ENCODE assay signal across 8 cellular contexts in the genomic region with DNA sequence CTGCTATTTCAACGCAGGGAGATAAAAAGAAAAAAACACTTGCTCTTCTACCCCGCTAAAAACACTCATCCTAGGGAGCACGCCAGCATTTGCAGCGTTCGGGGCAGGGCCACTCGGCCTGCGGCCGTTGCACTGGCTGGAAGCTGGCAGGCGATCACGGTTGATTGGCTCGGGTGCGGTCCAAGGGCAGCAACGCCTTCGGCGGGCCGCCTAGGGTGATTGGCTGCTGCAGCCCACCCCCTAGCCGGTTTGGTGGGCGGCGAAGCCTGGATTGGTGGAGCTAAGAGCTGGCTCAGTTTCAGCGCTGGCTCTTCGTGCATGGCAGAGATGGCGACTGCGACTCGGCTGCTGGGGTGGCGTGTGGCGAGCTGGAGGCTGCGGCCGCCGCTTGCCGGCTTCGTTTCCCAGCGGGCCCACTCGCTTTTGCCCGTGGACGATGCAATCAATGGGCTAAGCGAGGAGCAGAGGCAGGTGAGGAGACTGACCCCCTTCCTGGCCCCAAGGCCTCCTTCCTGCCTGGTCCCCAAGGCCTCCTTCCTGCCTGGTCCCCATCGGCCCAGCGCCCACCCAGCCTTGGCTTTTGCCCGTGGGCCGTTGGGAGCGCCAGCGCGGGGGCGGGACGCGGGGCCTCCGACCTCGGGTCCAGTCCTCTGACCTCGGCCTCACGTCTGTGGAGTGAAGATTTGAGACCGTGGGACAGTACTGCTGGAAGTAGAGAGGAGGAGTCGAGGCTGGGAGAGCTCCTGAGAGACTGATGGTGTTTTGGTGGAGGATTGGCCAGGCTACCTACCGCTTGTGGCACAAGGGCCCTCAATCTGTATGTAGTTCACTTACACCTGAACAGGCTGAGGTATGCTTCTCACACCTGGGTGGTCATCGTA. TPM values are rescaled to one million over a fixed set of nuclear protein-coding genes. Genes with fewer than 3 reads are reported as not detected.
DNase-seq lines count a peak whose midpoint lies in the region; ATAC-seq and TF ChIP-seq lines count a peak whose summit lies in the region.

IVD (plus strand) TSS at position 295 of the 881 bp plus-strand sequence; CDS start at position 328, 33 bp downstream.

- H4K20me1 ChIP-seq in PC-9 (ENCODE audit: insufficient read depth), result no peaks in the 10 kb centered on the region

- DNase-seq in DMS 273 treated with DMSO at 0.1 percent for 48 hours (lab: John Stamatoyannopoulos, UW) (peak; percentile 81), PC-9 (peak; percentile 85 to 96), epithelial cell of proximal tubule (ENCODE audit: low read depth) (peak; percentile 46), mucosa of gallbladder (ENCODE audit: low spot score) (peak; percentile 97)
- DNase-seq in activated T-cell treated with anti-CD3 and anti-CD28 coated beads, Interleukin-2, amount 50 U/mL, for 1 hour, result peak; percentile 86
- DNase-seq in stimulated activated CD8-positive, alpha-beta memory T cell treated with anti-CD3 and anti-CD28 coated beads, Interleukin-4, amount 100 ng/mL, for 4 hours (ENCODE audit: low read depth in 2 of 2, low spot score in 1 of 2), result peak; percentile 65 to 79

- TF ChIP-seq CTCF in PC-9 (conservative IDR thresholded peaks at IDR 0.05), result no peak
- no peak for TF ChIP-seq CTCF in epithelial cell of proximal tubule (conservative IDR thresholded peaks at IDR 0.05; ENCODE audit: low read depth, low read length)

- H3K9me2 ChIP-seq in PC-9 (ENCODE audit: insufficient read depth), result no peaks in the 10 kb centered on the region

- no peak for TF ChIP-seq EP300 in Ishikawa (IDR thresholded peaks at IDR 0.05; ENCODE audit: borderline replicate concordance)

- H3K36me3 ChIP-seq in PC-9 (ENCODE audit: low read depth), result peaks cover 3% of the 10 kb centered on the region; the same call in 1 of the 2 replicates

- POLR2A ChIA-PET in PC-9 (lab: Charles Lee; ENCODE audit: unreplicated experiment), result interaction anchor here (0.6 to 0.7 kb wide), 2 partner anchors 22 to 167 kb away, joined by 4 to 13 read pairs; no protein-coding TSS in a partner anchor

- BruUV-seq in PC-9 (replicated peaks; lab: Mats Ljungman, UMichigan), result TSS peak; percentile 56

- CTCF ChIA-PET in PC-9 (lab: Charles Lee), result interaction anchor here (0.5 to 0.7 kb wide), 2 partner anchors 117 to 436 kb away, joined by 3 read pairs; no protein-coding TSS in a partner anchor

- peak within 1 kb of the TSS; percentile 92 for H3K4me2 ChIP-seq in PC-9

- no peaks in the 10 kb centered on the region for H3K27me3 ChIP-seq in PC-9 (ENCODE audit: insufficient read depth, low read depth)

- peaks cover 10% of the 10 kb centered on the region for H3F3A ChIP-seq in PC-9 (ENCODE audit: insufficient read depth, low read depth)

- ATAC-seq in GM21576 (IDR thresholded peaks at IDR 0.05; ENCODE audit: unreplicated experiment), result peak; percentile 72

- H3K4me3 ChIP-seq in PC-9, result peak within 1 kb of the TSS; percentile 96
- H3K4me3 ChIP-seq in epithelial cell of proximal tubule (ENCODE audit: low read depth, low read length), result peak within 1 kb of the TSS; percentile 99

- TF ChIP-seq RAD21 in Ishikawa (IDR thresholded peaks at IDR 0.05; ENCODE audit: low read depth), result no peak

- H3K27ac ChIP-seq in PC-9, result peak within 1 kb of the TSS; percentile 80

- peaks cover 19% of the 10 kb centered on the region for H3K4me1 ChIP-seq in PC-9 (replicated peaks; ENCODE audit: insufficient read depth)

- H2AFZ ChIP-seq in PC-9, result peak within 1 kb of the TSS; percentile 90

- intact Hi-C loops in PC-9 (cut with micrococcal nuclease; ENCODE audit: unreplicated experiment), result no loop called here

- no peaks in the 10 kb centered on the region for H3K9me3 ChIP-seq in PC-9 (ENCODE audit: insufficient read depth, low read depth)

- peaks cover 28% of the 10 kb centered on the region for H3K79me2 ChIP-seq in PC-9 (ENCODE audit: low read depth)

TF ChIP-seq in Ishikawa, 13 proteins besides CTCF, POLR2A, EP300 and RAD21:
- TF ChIP-seq ZBTB7A (IDR thresholded peaks at IDR 0.05; ENCODE audit: low read depth), result no peak
- TF ChIP-seq MAX (IDR thresholded peaks at IDR 0.05), result peak; percentile 75
- TF ChIP-seq TEAD4 (IDR thresholded peaks at IDR 0.05), result no peak
- TF ChIP-seq TCF12 (IDR thresholded peaks at IDR 0.05; ENCODE audit: low read depth), result 0 out of 2 replicates have a peak, but pooled peaks have one; percentile 35
- TF ChIP-seq NFIC (IDR thresholded peaks at IDR 0.05), result peak; percentile 67
- TF ChIP-seq USF1 (IDR thresholded peaks at IDR 0.05), result no peak
- TF ChIP-seq REST (IDR thresholded peaks at IDR 0.05; ENCODE audit: low read depth), result no peak
- no peak for TF ChIP-seq CEBPB (IDR thresholded peaks at IDR 0.05)
- TF ChIP-seq TAF1 (IDR thresholded peaks at IDR 0.05; ENCODE audit: low read depth), result peak; percentile 95
- TF ChIP-seq EGR1 (IDR thresholded peaks at IDR 0.05), result peak; percentile 42; the same call in 1 of the 2 replicates
- TF ChIP-seq CREB1 (IDR thresholded peaks at IDR 0.05; ENCODE audit: low read depth), result no peak
- no peak for TF ChIP-seq FOXM1 (IDR thresholded peaks at IDR 0.05; ENCODE audit: borderline replicate concordance, low read depth)
- TF ChIP-seq YY1 (IDR thresholded peaks at IDR 0.05; ENCODE audit: low read depth), result peak; percentile 91

RNA-seq across cellular contexts. Expression of gene IVD, which starts in this region (rescaled TPM):
- total RNA-seq in PC-9 (2021), result 82.5 and 83.7 TPM in 2 replicates
- 34.4 and 41.2 TPM in 2 replicates for total RNA-seq in epithelial cell of proximal tubule
- 123 TPM for total RNA-seq in mucosa of gallbladder

Comparison
In these comparisons a context has a peak if more than half of its experiments do, and no peak if none do; other contexts are left out.
1. Peak in every context shown above with its lines: DNase-seq, ATAC-seq, H3K4me3 ChIP-seq and H3K27ac ChIP-seq.
2. DNase-seq: peak in every context shown above with its lines; median percentile 97 in mucosa of gallbladder; 90 in PC-9; 86 in activated T-cell treated with anti-CD3 and anti-CD28 coated beads, Interleukin-2, amount 50 U/mL, for 1 hour; 81 in DMS 273 treated with DMSO at 0.1 percent for 48 hours; 72 in stimulated activated CD8-positive, alpha-beta memory T cell treated with anti-CD3 and anti-CD28 coated beads, Interleukin-4, amount 100 ng/mL, for 4 hours; 46 in epithelial cell of proximal tubule.